1 cellular context compared by ENCODE assay signal in genomic region chr11:95067042-95067827, GRCh38.
TF ChIP-seq lines count a peak whose summit lies in the region.

No MANE protein-coding gene starts in this region.

TF ChIP-seq in HepG2, 621 proteins besides CTCF, POLR2A, EP300 and RAD21 (continued from another document and continues in another):
- TF ChIP-seq ZBED4 (CRISPR knock-in tag; IDR thresholded peaks at IDR 0.05; ENCODE audit: borderline replicate concordance) (no peak), XBP1 (CRISPR knock-in tag; IDR thresholded peaks at IDR 0.05) (peak; percentile 19; the same call in 1 of the 2 replicates), ZNF224 (CRISPR knock-in tag; IDR thresholded peaks at IDR 0.05) (0 out of 2 replicates have a peak, but pooled peaks have one; percentile 49), SMARCE1 (IDR thresholded peaks at IDR 0.05; ENCODE audit: borderline replicate concordance) (no peak), MZF1 (CRISPR knock-in tag; IDR thresholded peaks at IDR 0.05; ENCODE audit: borderline replicate concordance) (0 out of 2 replicates have a peak, but pooled peaks have one; percentile 43), NFYB (CRISPR knock-in tag; IDR thresholded peaks at IDR 0.05) (no peak), FOXO1 (CRISPR knock-in tag; IDR thresholded peaks at IDR 0.05) (peak; percentile 25; the same call in 1 of the 2 replicates), ZNF446 (CRISPR knock-in tag; IDR thresholded peaks at IDR 0.05) (no peak), FOXK1 (CRISPR knock-in tag; IDR thresholded peaks at IDR 0.05; ENCODE audit: borderline replicate concordance, low read depth) (no peak), BCL6 (CRISPR knock-in tag; IDR thresholded peaks at IDR 0.05) (0 out of 2 replicates have a peak, but pooled peaks have one; percentile 23), DMTF1 (CRISPR knock-in tag; IDR thresholded peaks at IDR 0.05) (0 out of 2 replicates have a peak, but pooled peaks have one; percentile 47), CENPT (CRISPR knock-in tag; IDR thresholded peaks at IDR 0.05; ENCODE audit: low read depth) (no peak; the same call in 1 of the 2 replicates), ZNF318 (CRISPR knock-in tag; IDR thresholded peaks at IDR 0.05) (no peak), RCOR2 (CRISPR knock-in tag; IDR thresholded peaks at IDR 0.05) (no peak), HNRNPK (IDR thresholded peaks at IDR 0.05; ENCODE audit: low read depth, low read length, poor library complexity, severe bottlenecking) (no peak), ZBTB14 (CRISPR knock-in tag; IDR thresholded peaks at IDR 0.05) (0 out of 2 replicates have a peak, but pooled peaks have one; percentile 49), KDM3A (CRISPR knock-in tag; IDR thresholded peaks at IDR 0.05; ENCODE audit: low read depth) (no peak), HES4 (CRISPR knock-in tag; IDR thresholded peaks at IDR 0.05; ENCODE audit: borderline replicate concordance) (peak; percentile 2; the same call in 1 of the 2 replicates), ZNF275 (CRISPR knock-in tag; IDR thresholded peaks at IDR 0.05; ENCODE audit: borderline replicate concordance) (0 out of 2 replicates have a peak, but pooled peaks have one; percentile 35), DNMT3B (CRISPR knock-in tag; conservative IDR thresholded peaks at IDR 0.05) (no peak), NCOA2 (CRISPR knock-in tag; IDR thresholded peaks at IDR 0.05) (no peak), ZNF563 (CRISPR knock-in tag; IDR thresholded peaks at IDR 0.05) (peak; percentile 46), ZNF775 (CRISPR knock-in tag; IDR thresholded peaks at IDR 0.05; ENCODE audit: borderline replicate concordance) (no peak), U2AF2 (IDR thresholded peaks at IDR 0.05; ENCODE audit: low read depth, low read length) (no peak), ZC3H4 (CRISPR knock-in tag; IDR thresholded peaks at IDR 0.05; ENCODE audit: borderline replicate concordance) (0 out of 2 replicates have a peak, but pooled peaks have one; percentile 37), SMARCC2 (IDR thresholded peaks at IDR 0.05) (no peak), DNMT1 (CRISPR knock-in tag; IDR thresholded peaks at IDR 0.05) (no peak), GABPA (IDR thresholded peaks at IDR 0.05; ENCODE audit: low read depth, low read length) (peak; percentile 15; the same call in 1 of the 2 replicates), GABPA (CRISPR knock-in tag; IDR thresholded peaks at IDR 0.05; ENCODE audit: low read depth) (peak; percentile 60; the same call in 1 of the 2 replicates), PAF1 (CRISPR knock-in tag; IDR thresholded peaks at IDR 0.05) (no peak)
- TF ChIP-seq, protein P1, sequence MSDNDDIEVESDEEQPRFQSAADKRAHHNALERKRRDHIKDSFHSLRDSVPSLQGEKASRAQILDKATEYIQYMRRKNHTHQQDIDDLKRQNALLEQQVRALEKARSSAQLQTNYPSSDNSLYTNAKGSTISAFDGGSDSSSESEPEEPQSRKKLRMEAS (IDR thresholded peaks at IDR 0.05), result peak; percentile 85
- TF ChIP-seq, protein P2, sequence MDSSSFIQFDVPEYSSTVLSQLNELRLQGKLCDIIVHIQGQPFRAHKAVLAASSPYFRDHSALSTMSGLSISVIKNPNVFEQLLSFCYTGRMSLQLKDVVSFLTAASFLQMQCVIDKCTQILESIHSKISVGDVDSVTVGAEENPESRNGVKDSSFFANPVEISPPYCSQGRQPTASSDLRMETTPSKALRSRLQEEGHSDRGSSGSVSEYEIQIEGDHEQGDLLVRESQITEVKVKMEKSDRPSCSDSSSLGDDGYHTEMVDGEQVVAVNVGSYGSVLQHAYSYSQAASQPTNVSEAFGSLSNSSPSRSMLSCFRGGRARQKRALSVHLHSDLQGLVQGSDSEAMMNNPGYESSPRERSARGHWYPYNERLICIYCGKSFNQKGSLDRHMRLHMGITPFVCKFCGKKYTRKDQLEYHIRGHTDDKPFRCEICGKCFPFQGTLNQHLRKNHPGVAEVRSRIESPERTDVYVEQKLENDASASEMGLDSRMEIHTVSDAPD (CRISPR knock-in tag; IDR thresholded peaks at IDR 0.05), result 0 out of 2 replicates have a peak, but pooled peaks have one; percentile 45
- TF ChIP-seq, protein P3, sequence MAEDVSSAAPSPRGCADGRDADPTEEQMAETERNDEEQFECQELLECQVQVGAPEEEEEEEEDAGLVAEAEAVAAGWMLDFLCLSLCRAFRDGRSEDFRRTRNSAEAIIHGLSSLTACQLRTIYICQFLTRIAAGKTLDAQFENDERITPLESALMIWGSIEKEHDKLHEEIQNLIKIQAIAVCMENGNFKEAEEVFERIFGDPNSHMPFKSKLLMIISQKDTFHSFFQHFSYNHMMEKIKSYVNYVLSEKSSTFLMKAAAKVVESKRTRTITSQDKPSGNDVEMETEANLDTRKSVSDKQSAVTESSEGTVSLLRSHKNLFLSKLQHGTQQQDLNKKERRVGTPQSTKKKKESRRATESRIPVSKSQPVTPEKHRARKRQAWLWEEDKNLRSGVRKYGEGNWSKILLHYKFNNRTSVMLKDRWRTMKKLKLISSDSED (CRISPR knock-in tag; IDR thresholded peaks at IDR 0.05), result no peak
- TF ChIP-seq, protein P4, sequence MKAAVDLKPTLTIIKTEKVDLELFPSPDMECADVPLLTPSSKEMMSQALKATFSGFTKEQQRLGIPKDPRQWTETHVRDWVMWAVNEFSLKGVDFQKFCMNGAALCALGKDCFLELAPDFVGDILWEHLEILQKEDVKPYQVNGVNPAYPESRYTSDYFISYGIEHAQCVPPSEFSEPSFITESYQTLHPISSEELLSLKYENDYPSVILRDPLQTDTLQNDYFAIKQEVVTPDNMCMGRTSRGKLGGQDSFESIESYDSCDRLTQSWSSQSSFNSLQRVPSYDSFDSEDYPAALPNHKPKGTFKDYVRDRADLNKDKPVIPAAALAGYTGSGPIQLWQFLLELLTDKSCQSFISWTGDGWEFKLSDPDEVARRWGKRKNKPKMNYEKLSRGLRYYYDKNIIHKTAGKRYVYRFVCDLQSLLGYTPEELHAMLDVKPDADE (CRISPR knock-in tag; IDR thresholded peaks at IDR 0.05), result 0 out of 2 replicates have a peak, but pooled peaks have one; percentile 20
- TF ChIP-seq, protein P5, sequence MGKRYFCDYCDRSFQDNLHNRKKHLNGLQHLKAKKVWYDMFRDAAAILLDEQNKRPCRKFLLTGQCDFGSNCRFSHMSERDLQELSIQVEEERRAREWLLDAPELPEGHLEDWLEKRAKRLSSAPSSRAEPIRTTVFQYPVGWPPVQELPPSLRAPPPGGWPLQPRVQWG (CRISPR knock-in tag; IDR thresholded peaks at IDR 0.05; ENCODE audit: borderline replicate concordance, low read depth), result no peak
